8 cellular contexts compared by ENCODE assay signal in the genomic region with DNA sequence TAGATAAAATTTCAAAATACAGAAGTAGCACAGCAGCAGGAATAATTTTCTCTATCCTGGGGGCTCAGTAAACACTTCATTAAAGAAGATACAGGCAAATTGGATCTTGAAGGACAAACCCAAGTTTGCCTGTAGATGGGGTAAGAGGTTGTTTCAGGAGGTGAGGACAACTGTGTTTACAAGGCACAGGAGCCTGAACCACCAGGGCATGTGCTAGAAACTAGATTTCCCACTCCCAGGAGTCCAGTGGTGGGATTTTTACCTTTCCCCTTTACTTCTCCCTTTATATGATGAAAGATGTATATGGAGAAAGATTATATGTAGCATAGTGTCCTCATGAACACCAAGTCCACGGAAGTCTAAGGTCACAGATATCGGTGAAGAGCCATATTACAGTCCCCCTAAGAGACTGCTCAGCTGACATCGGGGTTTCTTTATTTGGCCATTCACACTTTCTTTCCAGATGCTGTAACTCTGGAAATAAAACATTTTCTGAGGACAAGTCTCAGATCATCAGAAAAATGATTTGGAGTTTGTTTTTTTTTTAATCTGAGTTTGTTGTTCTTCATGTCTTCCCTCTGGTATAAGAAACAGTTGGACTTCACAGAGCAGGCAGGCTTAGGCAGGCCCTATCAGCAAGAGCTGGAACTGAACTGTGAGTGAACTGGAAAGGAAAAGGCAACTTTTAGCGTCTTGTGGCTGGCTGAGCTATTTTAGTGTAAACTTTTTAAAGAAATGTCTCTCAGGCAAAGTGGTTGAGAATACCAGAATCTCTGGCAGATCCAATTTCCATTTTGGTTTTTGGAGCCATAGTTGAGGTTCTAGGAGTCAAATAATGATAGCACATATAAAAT. TPM values are rescaled to one million over a fixed set of nuclear protein-coding genes. Genes with fewer than 3 reads are reported as not detected.
DNase-seq lines count a peak whose midpoint lies in the region; ATAC-seq lines count a peak whose summit lies in the region.

No MANE protein-coding gene starts in this region.

- CTCF ChIA-PET in activated CD8-positive, alpha-beta memory T cell treated with anti-CD3 and anti-CD28 coated beads, Interleukin-2, amount 10 ng/mL, durations not matched to agents 7 days and 5 days (lab: Charles Lee), result interaction anchor here (0.9 to 25.9 kb wide), 10 partner anchors 18 to 228 kb away, joined by 3 to 476 read pairs (median 4); partner anchors contain the start of gene EVL

- peaks cover 60% of the 10 kb centered on the region for H3K4me1 Mint-ChIP-seq in activated CD8-positive, alpha-beta memory T cell treated with anti-CD3 and anti-CD28 coated beads, Interleukin-2, amount 10 ng/mL, durations not matched to agents 7 days and 5 days
- peaks cover 27 to 58% (median 52%) of the 10 kb centered on the region in 4 donors for H3K4me1 Mint-ChIP-seq in naive thymus-derived CD8-positive, alpha-beta T cell

- no peaks in the 10 kb centered on the region for H3K27me3 Mint-ChIP-seq in activated CD8-positive, alpha-beta memory T cell treated with anti-CD3 and anti-CD28 coated beads, Interleukin-2, amount 10 ng/mL, durations not matched to agents 7 days and 5 days
- H3K27me3 Mint-ChIP-seq in naive thymus-derived CD8-positive, alpha-beta T cell, result no peaks in the 10 kb centered on the region

- H3K4me3 Mint-ChIP-seq in activated CD8-positive, alpha-beta memory T cell treated with anti-CD3 and anti-CD28 coated beads, Interleukin-2, amount 10 ng/mL, durations not matched to agents 7 days and 5 days, result no peak overlapping the region
- peak overlapping the region in 9 of 10 donors; percentile 15 to 77 (median 59) for H3K4me3 Mint-ChIP-seq in naive thymus-derived CD8-positive, alpha-beta T cell

- no peaks in the 10 kb centered on the region for H3K9me3 Mint-ChIP-seq in activated CD8-positive, alpha-beta memory T cell treated with anti-CD3 and anti-CD28 coated beads, Interleukin-2, amount 10 ng/mL, durations not matched to agents 7 days and 5 days (ENCODE audit: low read depth)
- no peaks in the 10 kb centered on the region for H3K9me3 Mint-ChIP-seq in naive thymus-derived CD8-positive, alpha-beta T cell

- peak overlapping the region; percentile 76 for H3K27ac Mint-ChIP-seq in activated CD8-positive, alpha-beta memory T cell treated with anti-CD3 and anti-CD28 coated beads, Interleukin-2, amount 10 ng/mL, durations not matched to agents 7 days and 5 days
- H3K27ac Mint-ChIP-seq in naive thymus-derived CD8-positive, alpha-beta T cell, result peak overlapping the region; percentile 89 to 99 (median 94)

- no peak for DNase-seq in activated CD8-positive, alpha-beta memory T cell treated with anti-CD3 and anti-CD28 coated beads, Interleukin-2, amount 10 ng/mL, durations not matched to agents 7 days and 5 days
- no peak for DNase-seq in activated CD8-positive, alpha-beta memory T cell treated with anti-CD3 and anti-CD28 coated beads, Interleukin-2, amount 50 U/mL, for 48 hours
- peak; percentile 13 to 54 for DNase-seq in Kasumi-1 (lab: John Stamatoyannopoulos, UW)
- DNase-seq in cerebellar cortex (ENCODE audit: low spot score), result peak; percentile 39
- DNase-seq in naive thymus-derived CD8-positive, alpha-beta T cell, result peak in 5 of 10 donors; percentile 50 to 77 (median 71)
- no peak for DNase-seq in NCI-H2227 treated with DMSO at 0.1 percent for 48 hours (lab: John Stamatoyannopoulos, UW)
- DNase-seq in kidney tubule cell (ENCODE audit: low spot score), result no peak

- POLR2A ChIA-PET in naive thymus-derived CD8-positive, alpha-beta T cell (lab: Charles Lee), result interaction anchor here (0.5 to 52.2 kb wide), 5 partner anchors 36 to 1705 kb away, joined by 3 to 2215 read pairs (median 4); partner anchors contain the start of gene EVL

- no peaks in the 10 kb centered on the region for H3K36me3 Mint-ChIP-seq in activated CD8-positive, alpha-beta memory T cell treated with anti-CD3 and anti-CD28 coated beads, Interleukin-2, amount 10 ng/mL, durations not matched to agents 7 days and 5 days
- H3K36me3 Mint-ChIP-seq in naive thymus-derived CD8-positive, alpha-beta T cell, result no peaks in the 10 kb centered on the region

- peak; percentile 69 for ATAC-seq in activated CD8-positive, alpha-beta memory T cell treated with anti-CD3 and anti-CD28 coated beads, Interleukin-2, amount 10 ng/mL, durations not matched to agents 7 days and 5 days
- peak; percentile 76 to 82 for ATAC-seq in naive thymus-derived CD8-positive, alpha-beta T cell
- ATAC-seq in HG03460 (IDR thresholded peaks at IDR 0.05; ENCODE audit: unreplicated experiment), result no peak

RNA-seq across cellular contexts. Expression of gene EVL, which starts 8.0 kb away (rescaled TPM):
- 100 to 1,000 TPM; 774 to 910 TPM for total RNA-seq in activated CD8-positive, alpha-beta memory T cell treated with anti-CD3 and anti-CD28 coated beads, Interleukin-2, amount 10 ng/mL, durations not matched to agents 7 days and 5 days
- total RNA-seq in naive thymus-derived CD8-positive, alpha-beta T cell, result 1,000 to 10,000 TPM; 1,491 to 1,493 TPM
- polyA plus RNA-seq in naive thymus-derived CD8-positive, alpha-beta T cell, result 100 to 1,000 TPM; 111 to 153 (median 148) TPM

Comparison
In these comparisons a context has a peak if more than half of its experiments do, and no peak if none do; other contexts are left out.
1. DNase-seq: peak in Kasumi-1 (2 of 2) and cerebellar cortex (single experiment); none in activated CD8-positive, alpha-beta memory T cell treated with anti-CD3 and anti-CD28 coated beads, Interleukin-2, amount 10 ng/mL, durations not matched to agents 7 days and 5 days (single experiment), activated CD8-positive, alpha-beta memory T cell treated with anti-CD3 and anti-CD28 coated beads, Interleukin-2, amount 50 U/mL, for 48 hours (single experiment), NCI-H2227 treated with DMSO at 0.1 percent for 48 hours (single experiment) and kidney tubule cell (single experiment).